Comparison of ENCODE assay signal across 8 cellular contexts in the genomic region with DNA sequence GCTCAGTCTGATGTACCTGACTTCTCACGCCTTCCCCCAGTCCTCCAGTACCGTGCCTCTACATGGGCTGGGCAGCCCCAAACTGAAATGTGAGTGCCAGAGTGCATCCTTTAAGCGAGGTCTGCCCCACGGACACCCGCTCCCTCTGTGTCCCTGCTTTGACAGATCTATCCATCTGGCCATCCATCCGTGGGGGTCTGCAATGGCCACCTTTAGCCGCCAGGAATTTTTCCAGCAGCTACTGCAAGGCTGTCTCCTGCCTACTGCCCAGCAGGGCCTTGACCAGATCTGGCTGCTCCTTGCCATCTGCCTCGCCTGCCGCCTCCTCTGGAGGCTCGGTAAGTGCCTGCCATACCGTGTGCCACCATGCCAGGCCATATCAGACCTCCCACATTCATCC. TPM values are rescaled to one million over a fixed set of nuclear protein-coding genes. Genes with fewer than 3 reads are reported as not detected.
DNase-seq lines count a peak whose midpoint lies in the region; ATAC-seq and TF ChIP-seq lines count a peak whose summit lies in the region.

No MANE protein-coding gene starts in this region.

- H3K9me3 ChIP-seq in A673 (ENCODE audit: low read depth, low read length, poor library complexity, severe bottlenecking), result no peaks in the 10 kb centered on the region
- H3K9me3 ChIP-seq in HUES6 (ENCODE audit: control insufficient read depth, insufficient read depth, low read depth, low read length), result peaks cover 17% of the 10 kb centered on the region; the same call in 1 of the 2 replicates
- no peaks in the 10 kb centered on the region for H3K9me3 ChIP-seq in muscle layer of duodenum (ENCODE audit: control insufficient read depth in 1 of 2, low read length in 2 of 2)

- ATAC-seq in GM21786 (IDR thresholded peaks at IDR 0.05; ENCODE audit: unreplicated experiment), result no peak

- no TSS peak for BruUV-seq in A673 (replicated peaks; lab: Mats Ljungman, UMichigan)

- H3K9ac ChIP-seq in HUES6 (ENCODE audit: low read length), result peak overlapping the region; percentile 14

- H3K27me3 ChIP-seq in A673 (replicated peaks; ENCODE audit: insufficient read depth, low read depth, low read length, poor library complexity) (no peaks in the 10 kb centered on the region), HUES6 (ENCODE audit: control insufficient read depth, insufficient read depth, low read length) (no peaks in the 10 kb centered on the region), muscle layer of duodenum (ENCODE audit: low read depth, low read length) (no peaks in the 10 kb centered on the region)

- H3K36me3 ChIP-seq in A673 (ENCODE audit: insufficient read depth, low read length, poor library complexity, severe bottlenecking) (no peaks in the 10 kb centered on the region), HUES6 (ENCODE audit: control insufficient read depth, insufficient read depth, low read length) (0 out of 2 replicates have a peak, but pooled peaks cover 2% of the 10 kb centered on the region), muscle layer of duodenum (ENCODE audit: control insufficient read depth in 1 of 2, insufficient read depth in 2 of 2, low read length in 2 of 2) (peaks cover 0 to 7% of the 10 kb centered on the region in 2 donors)

- H3K27ac ChIP-seq in A673 (ENCODE audit: low read depth, low read length, poor library complexity, severe bottlenecking) (no peak overlapping the region), HUES6 (ENCODE audit: low read depth, low read length) (no peak overlapping the region), muscle layer of duodenum (ENCODE audit: low read length) (no peak overlapping the region)

- H3K4me3 ChIP-seq in A673 (ENCODE audit: low read depth, low read length, poor library complexity, severe bottlenecking) (peak overlapping the region; percentile 66), HUES6 (ENCODE audit: low read depth, low read length) (peak overlapping the region; percentile 92), muscle layer of duodenum (ENCODE audit: low read depth in 1 of 2, low read length in 2 of 2) (peak overlapping the region; percentile 73 to 79)

- no peak for TF ChIP-seq CTCF in A673 (conservative IDR thresholded peaks at IDR 0.05; ENCODE audit: low read depth, low read length)

- intact Hi-C loops in A673 (cut with micrococcal nuclease; ENCODE audit: unreplicated experiment), result no loop called here

- DNase-seq in A673 (ENCODE audit: low spot score) (no peak), cerebellum (ENCODE audit: low spot score) (peak; percentile 17), NCI-H2227 treated with DMSO at 0.1 percent for 48 hours (lab: John Stamatoyannopoulos, UW) (no peak), HuH-7 (ENCODE audit: low spot score) (no peak), SW 1271 (lab: John Stamatoyannopoulos, UW) (no peak)

- H3K4me1 ChIP-seq in A673 (ENCODE audit: insufficient read depth, low read length, poor library complexity, severe bottlenecking) (no peaks in the 10 kb centered on the region), HUES6 (ENCODE audit: control insufficient read depth, insufficient read depth, low read length) (no peaks in the 10 kb centered on the region; the same call in 1 of the 2 replicates), muscle layer of duodenum (ENCODE audit: control insufficient read depth in 1 of 2, insufficient read depth in 2 of 2, low read length in 2 of 2) (peaks cover 0 to 8% of the 10 kb centered on the region in 2 donors)

- CTCF ChIA-PET in A673 (lab: Charles Lee), result no interaction called here

- POLR2A ChIA-PET in A673 (lab: Charles Lee; ENCODE audit: low non-redundant PET), result no interaction called here

RNA-seq across cellular contexts. Expression of gene PORCN, which starts 0.8 kb away (rescaled TPM):
- total RNA-seq in A673 (2021) (10.3 and 11.9 TPM in 2 replicates), cerebellum (9.4 TPM)

RNA-seq across cellular contexts. Expression of gene EBP, which starts 12.0 kb away (rescaled TPM):
- total RNA-seq in A673 (2021) (152 and 155 TPM in 2 replicates), cerebellum (19.9 TPM)

RNA-seq across cellular contexts. Expression of gene TBC1D25, which starts 29.9 kb away (rescaled TPM):
- total RNA-seq in A673 (2021) (10.8 and 15.0 TPM in 2 replicates), cerebellum (6.8 TPM)

RNA-seq across cellular contexts. Expression of gene FTSJ1, which starts 33.6 kb away (rescaled TPM):
- total RNA-seq in A673 (2021), result 58.3 and 61.3 TPM in 2 replicates
- total RNA-seq in cerebellum, result 24.0 TPM

RNA-seq across cellular contexts. Expression of gene SLC38A5, which starts 39.6 kb away (rescaled TPM):
- 98.9 and 112 TPM in 2 replicates for total RNA-seq in A673 (2021)
- total RNA-seq in cerebellum, result 24.7 TPM
